ENCODE assay signal across 17 cellular contexts in genomic region chr7:52273685-52274610, GRCh38.
DNase-seq lines count a peak whose midpoint lies in the region; ATAC-seq lines count a peak whose summit lies in the region.
"Had no signal": no experiment of that assay in that cellular context is flagged by ENCODE, and none has a peak within 500 bp of the region (broad histone marks: within the 10 kb centered on the region; RNA-seq: fewer than 3 reads in every experiment).

No MANE protein-coding gene starts in this region.

- no CpG with 5 or more reads among the region's 60 CpGs for WGBS in neuronal stem cell (ENCODE audit: extremely low coverage in 2 of 2, insufficient read length in 2 of 2, insufficient replicate concordance in 1 of 2), 2 donors

- no peaks in the 10 kb centered on the region for H3K79me1 ChIP-seq in neuronal stem cell (ENCODE audit: low read depth, low read length)

- intact Hi-C loops in left ventricle myocardium superior (cut with micrococcal nuclease): no loop called here

- H3K27me3 ChIP-seq in H7 (ENCODE audit: control insufficient read depth, insufficient read depth, low read length) (no peaks in the 10 kb centered on the region), neuronal stem cell (ENCODE audit: control insufficient read depth in 3 of 3, insufficient read depth in 3 of 3, low read depth in 1 of 3, low read length in 3 of 3) (no peaks in the 10 kb centered on the region)
- H3K27me3 ChIP-seq: brain microvascular endothelial cell had no signal

- peaks cover 0 to 7% of the 10 kb centered on the region in 2 donors for H3K4me1 ChIP-seq in neuronal stem cell (ENCODE audit: control insufficient read depth in 2 of 2, insufficient read depth in 1 of 2, low read depth in 1 of 2, low read length in 2 of 2)

- H3K27ac ChIP-seq in neuronal stem cell (replicated peaks; ENCODE audit: low read length): no peak overlapping the region
- H3K27ac ChIP-seq: brain microvascular endothelial cell, SK-N-MC had no signal

- no peak overlapping the region for H2BK120ac ChIP-seq in neuronal stem cell (ENCODE audit: low read depth, low read length)

- H3K18ac ChIP-seq in neuronal stem cell (ENCODE audit: low read length): peak overlapping the region; percentile 57

- H3K4me3 ChIP-seq in H7 (ENCODE audit: insufficient read depth, low read depth, low read length) (no peak overlapping the region), neuronal stem cell (ENCODE audit: low read length in 2 of 2) (peak overlapping the region in 1 of 2 donors; percentile 22)
- H3K4me3 ChIP-seq: SK-N-MC had no signal

- H3K9me3 ChIP-seq in neuronal stem cell (replicated peaks in 1 of 2; ENCODE audit: control insufficient read depth in 2 of 2, insufficient read depth in 1 of 2, low read depth in 1 of 2, low read length in 2 of 2): peaks cover 0 to 7% of the 10 kb centered on the region in 2 donors

- H4K91ac ChIP-seq in neuronal stem cell (ENCODE audit: low read depth, low read length, poor library complexity): no peak overlapping the region

- no peaks in the 10 kb centered on the region for H3K36me3 ChIP-seq in H7 (replicated peaks; ENCODE audit: control insufficient read depth, insufficient read depth, low read length)
- H3K36me3 ChIP-seq in neuronal stem cell (replicated peaks in 1 of 2; ENCODE audit: control insufficient read depth in 2 of 2, insufficient read depth in 2 of 2, low read length in 2 of 2): no peaks in the 10 kb centered on the region
- H3K36me3 ChIP-seq: brain microvascular endothelial cell had no signal

- H2BK5ac ChIP-seq in neuronal stem cell (ENCODE audit: low read length): no peak overlapping the region

- H3K4ac ChIP-seq in neuronal stem cell (ENCODE audit: low read length): no peak overlapping the region

- H2AK5ac ChIP-seq in neuronal stem cell (ENCODE audit: low read depth, low read length): no peak overlapping the region

- no peak for ATAC-seq in left ventricle myocardium superior
- no peak for ATAC-seq in GM19324 (IDR thresholded peaks at IDR 0.05; ENCODE audit: low FRiP score, unreplicated experiment)

- peak overlapping the region; percentile 41 for H2BK12ac ChIP-seq in neuronal stem cell (ENCODE audit: low read length)

- DNase-seq in AG08395 (ENCODE audit: low spot score) (peak; percentile 7), H7 (peak; percentile 47), left ventricle myocardium superior (peak; percentile 33), neuronal stem cell (ENCODE audit: low spot score) (no peak), dedifferentiated amniotic fluid mesenchymal stem cell (ENCODE audit: extremely low spot score) (no peak), NCI-H1694 treated with DMSO at 0.1 percent for 48 hours (lab: John Stamatoyannopoulos, UW) (no peak)
- no peak for DNase-seq in activated CD4-positive, CD25-positive, alpha-beta regulatory T cell (lab: John Stamatoyannopoulos, UW)
- DNase-seq: activated effector memory CD4-positive, alpha-beta T cell treated with anti-CD3 and anti-CD28 coated beads, Interleukin-2, amount 50 U/mL, for 16 hours; AML-193; brain microvascular endothelial cell; effector memory CD4-positive, alpha-beta T cell; foreskin fibroblast; NCI-H187 treated with DMSO at 0.1 percent for 48 hours; NCI-H510A; OCI-M1 had no signal

- no peak overlapping the region for H3K9ac ChIP-seq in neuronal stem cell (ENCODE audit: low read depth, low read length, poor library complexity)

- H2BK15ac ChIP-seq in neuronal stem cell (ENCODE audit: low read length): no peak overlapping the region

- no peak overlapping the region for H4K8ac ChIP-seq in neuronal stem cell (ENCODE audit: low read depth, low read length)

- no peak overlapping the region for H2AFZ ChIP-seq in neuronal stem cell (ENCODE audit: low read length)

- H3K4me2 ChIP-seq in neuronal stem cell (ENCODE audit: insufficient read depth, low read length, poor library complexity, severe bottlenecking): no peak overlapping the region

- peak overlapping the region; percentile 38 for H3K14ac ChIP-seq in neuronal stem cell (ENCODE audit: low read length)

- no peak overlapping the region for H3K23ac ChIP-seq in neuronal stem cell (ENCODE audit: low read depth, low read length, poor library complexity)

Comparison
In these comparisons a context has a peak if more than half of its experiments do, and no peak if none do; other contexts are left out.
1. DNase-seq: peak in AG08395 (single experiment), H7 (single experiment) and left ventricle myocardium superior (single experiment); none in neuronal stem cell (single experiment), dedifferentiated amniotic fluid mesenchymal stem cell (single experiment), NCI-H1694 treated with DMSO at 0.1 percent for 48 hours (single experiment) and activated CD4-positive, CD25-positive, alpha-beta regulatory T cell (0 of 4).